In genomic region chr14:105508069-105508468, GRCh38 we compare ENCODE assay signal across 21 cellular contexts. TPM values are rescaled to one million over a fixed set of nuclear protein-coding genes. Genes with fewer than 3 reads are reported as not detected.
DNase-seq lines count a peak whose midpoint lies in the region; FAIRE-seq and TF ChIP-seq lines count a peak whose summit lies in the region.
"Had no signal": no experiment of that assay in that cellular context is flagged by ENCODE, and none has a peak within 500 bp of the region (broad histone marks: within the 10 kb centered on the region; RNA-seq: fewer than 3 reads in every experiment).

No MANE protein-coding gene starts in this region.

- no peak overlapping the region for H3K4me3 ChIP-seq in BLaER1
- no peak overlapping the region for H3K4me3 ChIP-seq in Loucy (ENCODE audit: low read length, poor library complexity, severe bottlenecking)
- no peak overlapping the region for H3K4me3 ChIP-seq in kidney (ENCODE audit: low read length in 2 of 2)
- no peak overlapping the region for H3K4me3 ChIP-seq in OCI-LY7 (ENCODE audit: low read depth, low read length, poor library complexity, severe bottlenecking)
- H3K4me3 ChIP-seq: MG63, SJCRH30 had no signal

- H3K79me2 ChIP-seq in Loucy (ENCODE audit: insufficient read depth, low read length) (no peaks in the 10 kb centered on the region), OCI-LY7 (ENCODE audit: insufficient read depth, low read depth, low read length) (no peaks in the 10 kb centered on the region)

- CTCF ChIA-PET in OCI-LY7 (lab: Charles Lee; ENCODE audit: unreplicated experiment) = no interaction called here

- H4K20me1 ChIP-seq in BLaER1 (no peaks in the 10 kb centered on the region), Loucy (ENCODE audit: insufficient read depth, low read length, poor library complexity, severe bottlenecking) (no peaks in the 10 kb centered on the region), OCI-LY7 (ENCODE audit: insufficient read depth, low read length) (no peaks in the 10 kb centered on the region)

- H3F3A ChIP-seq in Loucy (ENCODE audit: low read depth) = no peaks in the 10 kb centered on the region

- H3K27me3 ChIP-seq in BLaER1 (no peaks in the 10 kb centered on the region), Loucy (ENCODE audit: insufficient read depth, low read length, poor library complexity, severe bottlenecking) (no peaks in the 10 kb centered on the region)

- peak overlapping the region; percentile 66 for H3K4me2 ChIP-seq in BLaER1
- peak overlapping the region; percentile 32 for H3K4me2 ChIP-seq in Loucy (ENCODE audit: low read depth, low read length, poor library complexity, severe bottlenecking)
- no peak overlapping the region for H3K4me2 ChIP-seq in OCI-LY7 (ENCODE audit: low read length)

- no peak overlapping the region for H3K9ac ChIP-seq in BLaER1
- H3K9ac ChIP-seq in Loucy (ENCODE audit: low read depth, low read length, poor library complexity, severe bottlenecking) = no peak overlapping the region
- H3K9ac ChIP-seq in kidney (ENCODE audit: low read length in 2 of 2) = no peak overlapping the region

- H3K9me3 ChIP-seq in BLaER1 = no peaks in the 10 kb centered on the region
- H3K9me3 ChIP-seq in Loucy (ENCODE audit: insufficient read depth, low read depth, low read length) = no peaks in the 10 kb centered on the region
- no peaks in the 10 kb centered on the region for H3K9me3 ChIP-seq in kidney (ENCODE audit: control insufficient read depth in 1 of 2, low read length in 2 of 2)
- H3K9me3 ChIP-seq in OCI-LY7 (ENCODE audit: low read length) = no peaks in the 10 kb centered on the region
- H3K9me3 ChIP-seq: Caco-2, MG63, SJCRH30 had no signal

- TF ChIP-seq CTCF in Loucy (conservative IDR thresholded peaks at IDR 0.05; ENCODE audit: low read length) (no peak), kidney (IDR thresholded peaks at IDR 0.05; ENCODE audit: borderline replicate concordance, extremely low read depth, insufficient read depth) (no peak), OCI-LY7 (conservative IDR thresholded peaks at IDR 0.05; ENCODE audit: low read length) (no peak)

- DNase-seq in kidney = peak; percentile 55
- DNase-seq in posterior vena cava (ENCODE audit: low spot score) = peak; percentile 37
- DNase-seq in NCI-H2171 (lab: John Stamatoyannopoulos, UW) = no peak
- no peak for DNase-seq in foreskin melanocyte
- DNase-seq in OCI-LY7 (ENCODE audit: low spot score) = no peak
- DNase-seq: Caco-2; CD4-positive, alpha-beta memory T cell; DMS 273 treated with DMSO at 0.1 percent for 48 hours; DMS79 treated with DMSO at 0.1 percent for 48 hours; Karpas-422; MG63; NCI-H1092; NCI-H1436; NCI-H187 treated with DMSO at 0.1 percent for 48 hours; NCI-H2227 treated with DMSO at 0.1 percent for 48 hours; NCI-H510A; SJCRH30 had no signal

- intact Hi-C loops in kidney (cut with DNase I) (no loop called here), posterior vena cava (cut with DNase I) (no loop called here), OCI-LY7 (cut with micrococcal nuclease; ENCODE audit: unreplicated experiment) (no loop called here)

- H3K9me2 ChIP-seq in Loucy (replicated peaks; ENCODE audit: low read depth, low read length) (no peaks in the 10 kb centered on the region), OCI-LY7 (ENCODE audit: insufficient read depth, low read length) (no peaks in the 10 kb centered on the region)

- no TSS peak for BruUV-seq in OCI-LY7 (replicated peaks; lab: Mats Ljungman, UMichigan)

- H3K36me3 ChIP-seq in BLaER1 (no peaks in the 10 kb centered on the region), Loucy (ENCODE audit: insufficient read depth, low read length) (no peaks in the 10 kb centered on the region), kidney (ENCODE audit: control insufficient read depth in 1 of 2, insufficient read depth in 2 of 2, low read length in 2 of 2) (no peaks in the 10 kb centered on the region), OCI-LY7 (ENCODE audit: insufficient read depth, low read length) (no peaks in the 10 kb centered on the region)
- H3K36me3 ChIP-seq: MG63, SJCRH30 had no signal

- no peak overlapping the region for H3K27ac ChIP-seq in BLaER1
- H3K27ac ChIP-seq in kidney (ENCODE audit: low read depth in 2 of 2, low read length in 2 of 2) = peak overlapping the region in 1 of 2 donors; percentile 32
- H3K27ac ChIP-seq in OCI-LY7 (ENCODE audit: low read depth, low read length, poor library complexity, severe bottlenecking) = no peak overlapping the region
- H3K27ac ChIP-seq: RWPE1, SJCRH30 had no signal

- peaks cover 53% of the 10 kb centered on the region for H3K4me1 ChIP-seq in BLaER1
- peaks cover 10% of the 10 kb centered on the region for H3K4me1 ChIP-seq in Loucy (ENCODE audit: insufficient read depth, low read length, poor library complexity, severe bottlenecking)
- peaks cover 0 to 2% of the 10 kb centered on the region in 2 donors for H3K4me1 ChIP-seq in kidney (ENCODE audit: control insufficient read depth in 1 of 2, insufficient read depth in 1 of 2, low read depth in 1 of 2, low read length in 2 of 2)
- H3K4me1 ChIP-seq in OCI-LY7 (ENCODE audit: insufficient read depth, low read length, poor library complexity, severe bottlenecking) = no peaks in the 10 kb centered on the region
- H3K4me1 ChIP-seq: Caco-2 had no signal

- H2AFZ ChIP-seq in Loucy (ENCODE audit: low read length) (no peak overlapping the region), OCI-LY7 (ENCODE audit: low read length) (no peak overlapping the region)

- POLR2A ChIA-PET in OCI-LY7 (lab: Charles Lee) = interaction anchor here (0.6 kb wide), 1 partner anchor 46 kb away, joined by 3 read pairs; no protein-coding TSS in a partner anchor

- FAIRE-seq in kidney (lab: Jason Lieb, UNC) = no peak
- FAIRE-seq: H1 had no signal

RNA-seq across cellular contexts. Expression of gene TEDC1, which starts 17.0 kb away (rescaled TPM):
- total RNA-seq in kidney = 13.2 TPM
- polyA plus RNA-seq in kidney (ENCODE audit: insufficient read depth, low read depth, low replicate concordance) = 6.9 TPM
- 10 to 100 TPM in 1 of 2 donors, 1 to 10 TPM in 1; 7.9 to 15.4 TPM for total RNA-seq in posterior vena cava
- 53.2 and 57.4 TPM in 2 replicates for total RNA-seq in OCI-LY7 (2014; rRNA removed; shearing (Covaris generic))
- 55.8 and 58.0 TPM in 2 replicates for total RNA-seq in OCI-LY7 (2022)

RNA-seq across cellular contexts. Expression of gene TMEM121, which starts 18.3 kb away (rescaled TPM):
- total RNA-seq in kidney = 3.1 TPM
- 4.1 TPM for polyA plus RNA-seq in kidney (ENCODE audit: insufficient read depth, low read depth, low replicate concordance)
- 1 to 10 TPM; 1.9 to 2.2 TPM for total RNA-seq in posterior vena cava
- 0.25 and 0.70 TPM in 2 replicates for total RNA-seq in OCI-LY7 (2014; rRNA removed; shearing (Covaris generic))
- 0.21 and 0.31 TPM in 2 replicates for total RNA-seq in OCI-LY7 (2022)
- total RNA-seq: Caco-2, H1 had no signal

RNA-seq across cellular contexts. Expression of gene CRIP1, which starts 21.4 kb away (rescaled TPM):
- 381 TPM for total RNA-seq in kidney
- polyA plus RNA-seq in kidney (ENCODE audit: insufficient read depth, low read depth, low replicate concordance) = 272 TPM
- 100 to 1,000 TPM; 122 to 285 TPM for total RNA-seq in posterior vena cava
- total RNA-seq in OCI-LY7 (2014; rRNA removed; shearing (Covaris generic)) = 4.1 and 4.6 TPM in 2 replicates
- total RNA-seq in OCI-LY7 (2022) = 1.5 TPM in 1 of 2 replicates, not detected in the other

RNA-seq across cellular contexts. Expression of gene CRIP2, which starts 33.4 kb away (rescaled TPM):
- total RNA-seq in kidney (357 TPM), posterior vena cava (100 to 1,000 TPM; 187 to 199 TPM), OCI-LY7 (2022) (not detected in 2 replicates)
- polyA plus RNA-seq in kidney (ENCODE audit: insufficient read depth, low read depth, low replicate concordance) = 338 TPM
- not detected in 2 replicates for total RNA-seq in OCI-LY7 (2014; rRNA removed; shearing (Covaris generic))

Comparison
In these comparisons a context has a peak if more than half of its experiments do, and no peak if none do; other contexts are left out.
1. DNase-seq: peak in kidney (single experiment) and posterior vena cava (single experiment); none in NCI-H2171 (single experiment), foreskin melanocyte (single experiment) and OCI-LY7 (single experiment).
2. RNA of gene CRIP1, which starts 21.4 kb away (total RNA-seq): 381 TPM in kidney (single experiment) and 122 to 285 TPM in posterior vena cava; 1.5 to 4.6 TPM in OCI-LY7; every median in the first group is over 10 times any median in the second.